In the genomic region with DNA sequence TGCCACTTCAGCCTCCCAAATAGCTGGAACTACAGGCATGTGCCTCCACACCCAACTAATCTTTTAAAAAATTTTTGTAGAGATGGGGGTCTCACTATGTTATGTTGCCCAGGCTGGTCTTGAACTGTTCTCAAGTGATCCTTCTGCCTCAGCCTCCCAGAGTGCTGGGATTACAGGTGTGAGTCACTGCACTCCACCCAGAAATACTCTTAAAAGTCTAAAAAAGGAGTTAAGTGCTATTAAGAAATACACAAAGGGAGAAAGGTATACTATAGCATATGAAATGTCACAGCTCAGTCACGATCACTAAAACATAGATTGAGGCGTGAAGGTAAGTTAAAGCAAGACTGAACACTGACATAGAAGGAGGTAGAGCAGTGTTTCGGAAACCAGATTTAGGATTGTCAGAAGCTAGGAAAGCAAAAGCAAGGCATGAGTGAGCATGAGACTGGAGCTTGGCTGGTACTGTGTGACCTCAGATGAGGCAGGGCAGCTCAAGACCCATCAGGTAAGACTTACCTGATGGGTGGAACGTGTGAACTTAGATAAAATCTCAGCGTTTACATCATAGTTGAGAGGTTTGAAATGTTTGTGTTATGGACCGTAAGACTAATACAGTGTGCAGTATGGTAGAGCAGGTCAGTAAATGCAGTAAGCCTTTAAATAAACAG, we compare ENCODE assay signal across 1 cellular context.
TF ChIP-seq lines count a peak whose summit lies in the region.

No MANE protein-coding gene starts in this region.

TF ChIP-seq in WTC11, 78 proteins besides CTCF, POLR2A, EP300 and RAD21:
- TF ChIP-seq ESRRA (CRISPR knock-in tag; IDR thresholded peaks at IDR 0.05; ENCODE audit: borderline replicate concordance): no peak
- TF ChIP-seq NFATC4 (CRISPR knock-in tag; IDR thresholded peaks at IDR 0.05): no peak
- TF ChIP-seq FOXK1 (CRISPR knock-in tag; IDR thresholded peaks at IDR 0.05): no peak
- TF ChIP-seq, protein P1, sequence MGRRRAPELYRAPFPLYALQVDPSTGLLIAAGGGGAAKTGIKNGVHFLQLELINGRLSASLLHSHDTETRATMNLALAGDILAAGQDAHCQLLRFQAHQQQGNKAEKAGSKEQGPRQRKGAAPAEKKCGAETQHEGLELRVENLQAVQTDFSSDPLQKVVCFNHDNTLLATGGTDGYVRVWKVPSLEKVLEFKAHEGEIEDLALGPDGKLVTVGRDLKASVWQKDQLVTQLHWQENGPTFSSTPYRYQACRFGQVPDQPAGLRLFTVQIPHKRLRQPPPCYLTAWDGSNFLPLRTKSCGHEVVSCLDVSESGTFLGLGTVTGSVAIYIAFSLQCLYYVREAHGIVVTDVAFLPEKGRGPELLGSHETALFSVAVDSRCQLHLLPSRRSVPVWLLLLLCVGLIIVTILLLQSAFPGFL (CRISPR knock-in tag; IDR thresholded peaks at IDR 0.05; ENCODE audit: borderline replicate concordance): no peak
- no peak for TF ChIP-seq NR1H2 (CRISPR knock-in tag; IDR thresholded peaks at IDR 0.05)
- TF ChIP-seq TEAD1 (CRISPR knock-in tag; IDR thresholded peaks at IDR 0.05): no peak
- no peak for TF ChIP-seq ZNF232 (CRISPR knock-in tag; IDR thresholded peaks at IDR 0.05)
- no peak for TF ChIP-seq NFYB (CRISPR knock-in tag; conservative IDR thresholded peaks at IDR 0.05; ENCODE audit: low read depth)
- TF ChIP-seq, protein P2, sequence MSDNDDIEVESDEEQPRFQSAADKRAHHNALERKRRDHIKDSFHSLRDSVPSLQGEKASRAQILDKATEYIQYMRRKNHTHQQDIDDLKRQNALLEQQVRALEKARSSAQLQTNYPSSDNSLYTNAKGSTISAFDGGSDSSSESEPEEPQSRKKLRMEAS (CRISPR knock-in tag; IDR thresholded peaks at IDR 0.05): no peak
- TF ChIP-seq KAT7 (CRISPR knock-in tag; IDR thresholded peaks at IDR 0.05; ENCODE audit: borderline replicate concordance): no peak
- TF ChIP-seq, protein P3, sequence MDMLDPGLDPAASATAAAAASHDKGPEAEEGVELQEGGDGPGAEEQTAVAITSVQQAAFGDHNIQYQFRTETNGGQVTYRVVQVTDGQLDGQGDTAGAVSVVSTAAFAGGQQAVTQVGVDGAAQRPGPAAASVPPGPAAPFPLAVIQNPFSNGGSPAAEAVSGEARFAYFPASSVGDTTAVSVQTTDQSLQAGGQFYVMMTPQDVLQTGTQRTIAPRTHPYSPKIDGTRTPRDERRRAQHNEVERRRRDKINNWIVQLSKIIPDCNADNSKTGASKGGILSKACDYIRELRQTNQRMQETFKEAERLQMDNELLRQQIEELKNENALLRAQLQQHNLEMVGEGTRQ (CRISPR knock-in tag; IDR thresholded peaks at IDR 0.05): no peak
- TF ChIP-seq, protein P4, sequence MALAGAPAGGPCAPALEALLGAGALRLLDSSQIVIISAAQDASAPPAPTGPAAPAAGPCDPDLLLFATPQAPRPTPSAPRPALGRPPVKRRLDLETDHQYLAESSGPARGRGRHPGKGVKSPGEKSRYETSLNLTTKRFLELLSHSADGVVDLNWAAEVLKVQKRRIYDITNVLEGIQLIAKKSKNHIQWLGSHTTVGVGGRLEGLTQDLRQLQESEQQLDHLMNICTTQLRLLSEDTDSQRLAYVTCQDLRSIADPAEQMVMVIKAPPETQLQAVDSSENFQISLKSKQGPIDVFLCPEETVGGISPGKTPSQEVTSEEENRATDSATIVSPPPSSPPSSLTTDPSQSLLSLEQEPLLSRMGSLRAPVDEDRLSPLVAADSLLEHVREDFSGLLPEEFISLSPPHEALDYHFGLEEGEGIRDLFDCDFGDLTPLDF (CRISPR knock-in tag; IDR thresholded peaks at IDR 0.05): no peak
- TF ChIP-seq JUN (CRISPR knock-in tag; IDR thresholded peaks at IDR 0.05): no peak
- TF ChIP-seq, protein P5, sequence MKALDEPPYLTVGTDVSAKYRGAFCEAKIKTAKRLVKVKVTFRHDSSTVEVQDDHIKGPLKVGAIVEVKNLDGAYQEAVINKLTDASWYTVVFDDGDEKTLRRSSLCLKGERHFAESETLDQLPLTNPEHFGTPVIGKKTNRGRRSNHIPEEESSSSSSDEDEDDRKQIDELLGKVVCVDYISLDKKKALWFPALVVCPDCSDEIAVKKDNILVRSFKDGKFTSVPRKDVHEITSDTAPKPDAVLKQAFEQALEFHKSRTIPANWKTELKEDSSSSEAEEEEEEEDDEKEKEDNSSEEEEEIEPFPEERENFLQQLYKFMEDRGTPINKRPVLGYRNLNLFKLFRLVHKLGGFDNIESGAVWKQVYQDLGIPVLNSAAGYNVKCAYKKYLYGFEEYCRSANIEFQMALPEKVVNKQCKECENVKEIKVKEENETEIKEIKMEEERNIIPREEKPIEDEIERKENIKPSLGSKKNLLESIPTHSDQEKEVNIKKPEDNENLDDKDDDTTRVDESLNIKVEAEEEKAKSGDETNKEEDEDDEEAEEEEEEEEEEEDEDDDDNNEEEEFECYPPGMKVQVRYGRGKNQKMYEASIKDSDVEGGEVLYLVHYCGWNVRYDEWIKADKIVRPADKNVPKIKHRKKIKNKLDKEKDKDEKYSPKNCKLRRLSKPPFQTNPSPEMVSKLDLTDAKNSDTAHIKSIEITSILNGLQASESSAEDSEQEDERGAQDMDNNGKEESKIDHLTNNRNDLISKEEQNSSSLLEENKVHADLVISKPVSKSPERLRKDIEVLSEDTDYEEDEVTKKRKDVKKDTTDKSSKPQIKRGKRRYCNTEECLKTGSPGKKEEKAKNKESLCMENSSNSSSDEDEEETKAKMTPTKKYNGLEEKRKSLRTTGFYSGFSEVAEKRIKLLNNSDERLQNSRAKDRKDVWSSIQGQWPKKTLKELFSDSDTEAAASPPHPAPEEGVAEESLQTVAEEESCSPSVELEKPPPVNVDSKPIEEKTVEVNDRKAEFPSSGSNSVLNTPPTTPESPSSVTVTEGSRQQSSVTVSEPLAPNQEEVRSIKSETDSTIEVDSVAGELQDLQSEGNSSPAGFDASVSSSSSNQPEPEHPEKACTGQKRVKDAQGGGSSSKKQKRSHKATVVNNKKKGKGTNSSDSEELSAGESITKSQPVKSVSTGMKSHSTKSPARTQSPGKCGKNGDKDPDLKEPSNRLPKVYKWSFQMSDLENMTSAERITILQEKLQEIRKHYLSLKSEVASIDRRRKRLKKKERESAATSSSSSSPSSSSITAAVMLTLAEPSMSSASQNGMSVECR (CRISPR knock-in tag; IDR thresholded peaks at IDR 0.05; ENCODE audit: borderline replicate concordance): no peak
